20 cellular contexts compared by ENCODE assay signal in genomic region chr20:23920408-23920780, GRCh38. TPM values are rescaled to one million over a fixed set of nuclear protein-coding genes. Genes with fewer than 3 reads are reported as not detected.
A peak's percentile ranks its signal among the peaks of the same experiment; 100 is the strongest.
DNase-seq lines count a peak whose midpoint lies in the region; ATAC-seq and TF ChIP-seq lines count a peak whose summit lies in the region.
"Had no signal": no experiment of that assay in that cellular context is flagged by ENCODE, and none has a peak within 500 bp of the region (broad histone marks: within the 10 kb centered on the region; RNA-seq: fewer than 3 reads in every experiment).

No MANE protein-coding gene starts in this region.

- no peaks in the 10 kb centered on the region for H3K36me3 Mint-ChIP-seq in CD8-positive, alpha-beta T cell
- H3K36me3 Mint-ChIP-seq: naive B cell had no signal

- peak overlapping the region; percentile 39 for H3K27ac ChIP-seq in CD8-positive, alpha-beta T cell (ENCODE audit: low read depth, low read length)
- H3K27ac ChIP-seq in WERI-Rb-1 (peak overlapping the region; percentile 55), left lung (peak overlapping the region in 1 of 2 donors; percentile 33)
- H3K27ac ChIP-seq: suprapubic skin had no signal

- intact Hi-C loops in CD8-positive, alpha-beta T cell (cut with DNase I, micrococcal nuclease), result no loop called here
- intact Hi-C loops in left lung (cut with DNase I), result no loop called here

- POLR2A ChIA-PET in CD8-positive, alpha-beta T cell (lab: Charles Lee), result interaction anchor here (1.0 kb wide), 1 partner anchor 13 kb away, joined by 3 read pairs; no protein-coding TSS in a partner anchor

- peak overlapping the region; percentile 4 for H3K4me3 Mint-ChIP-seq in CD8-positive, alpha-beta T cell
- H3K4me3 Mint-ChIP-seq: activated T-helper 17 cell treated with anti-CD3 and anti-CD28 coated beads, Interleukin-2, amount 50 U/mL, for 72 hours; naive B cell; T-helper 1 cell treated with Interleukin-12 subunit alpha and Interleukin-12 subunit beta and Interleukin-4 antibody, amounts not matched to agents 30 μg/mL and 1 μg/mL, for 36 hours had no signal

- H3K27ac Mint-ChIP-seq in CD8-positive, alpha-beta T cell, result peak overlapping the region; percentile 86
- H3K27ac Mint-ChIP-seq: activated T-helper 17 cell treated with anti-CD3 and anti-CD28 coated beads, Interleukin-2, amount 50 U/mL, for 72 hours; T-helper 1 cell treated with Interleukin-12 subunit alpha and Interleukin-12 subunit beta and Interleukin-4 antibody, amounts not matched to agents 30 μg/mL and 1 μg/mL, for 36 hours had no signal

- H3K36me3 ChIP-seq in CD8-positive, alpha-beta T cell (ENCODE audit: insufficient read depth, low read length), result no peaks in the 10 kb centered on the region
- H3K36me3 ChIP-seq in WERI-Rb-1 (no peaks in the 10 kb centered on the region), left lung (no peaks in the 10 kb centered on the region)
- H3K36me3 ChIP-seq: suprapubic skin had no signal

- no peak overlapping the region for H3K4me3 ChIP-seq in AG10803 (ENCODE audit: low read length)
- no peak overlapping the region for H3K4me3 ChIP-seq in CD8-positive, alpha-beta T cell (ENCODE audit: low read depth, low read length)
- H3K4me3 ChIP-seq in WERI-Rb-1 (ENCODE audit: low read depth, low read length), result no peak overlapping the region
- no peak overlapping the region for H3K4me3 ChIP-seq in left lung
- H3K4me3 ChIP-seq: suprapubic skin had no signal

- no peaks in the 10 kb centered on the region for H3K9me3 ChIP-seq in CD8-positive, alpha-beta T cell (ENCODE audit: low read length)
- H3K9me3 ChIP-seq in WERI-Rb-1 (ENCODE audit: severe bottlenecking), result no peaks in the 10 kb centered on the region
- H3K9me3 ChIP-seq in left lung, result no peaks in the 10 kb centered on the region
- H3K9me3 ChIP-seq: suprapubic skin had no signal

- peaks cover 32% of the 10 kb centered on the region for H3K4me1 Mint-ChIP-seq in CD8-positive, alpha-beta T cell (ENCODE audit: low read depth)
- H3K4me1 Mint-ChIP-seq: naive B cell had no signal

- no peaks in the 10 kb centered on the region for H3K27me3 ChIP-seq in CD8-positive, alpha-beta T cell (ENCODE audit: insufficient read depth, low read length)
- no peaks in the 10 kb centered on the region for H3K27me3 ChIP-seq in WERI-Rb-1 (ENCODE audit: insufficient read depth, low read depth, severe bottlenecking)
- H3K27me3 ChIP-seq in left lung, result no peaks in the 10 kb centered on the region
- H3K27me3 ChIP-seq: suprapubic skin had no signal

- H3K9me3 Mint-ChIP-seq in CD8-positive, alpha-beta T cell, result no peaks in the 10 kb centered on the region
- H3K9me3 Mint-ChIP-seq: activated T-helper 17 cell treated with anti-CD3 and anti-CD28 coated beads, Interleukin-2, amount 50 U/mL, for 72 hours; naive B cell; T-helper 1 cell treated with Interleukin-12 subunit alpha and Interleukin-12 subunit beta and Interleukin-4 antibody, amounts not matched to agents 30 μg/mL and 1 μg/mL, for 36 hours had no signal

- DNase-seq in AG10803 (ENCODE audit: low read depth), result peak; percentile 5
- DNase-seq in CD8-positive, alpha-beta T cell, result no peak
- peak; percentile 19 for DNase-seq in WERI-Rb-1
- no peak for DNase-seq in left lung
- no peak for DNase-seq in stimulated activated CD4-positive, alpha-beta T cell treated with anti-CD3 and anti-CD28 coated beads, Interleukin-2, amount 100 ng/mL, for 48 hours
- DNase-seq in ecto neural progenitor cell (ENCODE audit: low spot score), result no peak
- DNase-seq in NCI-H1436 (lab: John Stamatoyannopoulos, UW), result no peak
- no peak for DNase-seq in SW480 (ENCODE audit: low spot score)
- DNase-seq: AML-193, Kasumi-1, naive B cell, NCI-H1105 treated with DMSO at 0.1 percent for 48 hours, Right ventricle myocardium superior had no signal

- TF ChIP-seq CTCF in AG10803 (conservative IDR thresholded peaks at IDR 0.05; ENCODE audit: low read length) (no peak), WERI-Rb-1 (IDR thresholded peaks at IDR 0.05; ENCODE audit: low read depth, low read length) (no peak), left lung (IDR thresholded peaks at IDR 0.05) (no peak)
- TF ChIP-seq CTCF in CD8-positive, alpha-beta T cell (IDR thresholded peaks at IDR 0.05), result no peak

- H3K4me1 ChIP-seq in CD8-positive, alpha-beta T cell (ENCODE audit: insufficient read depth, low read length), result peaks cover 38% of the 10 kb centered on the region
- peaks cover 0 to 2% of the 10 kb centered on the region in 2 donors for H3K4me1 ChIP-seq in left lung

- H3K27me3 Mint-ChIP-seq in CD8-positive, alpha-beta T cell (ENCODE audit: low read depth), result no peaks in the 10 kb centered on the region
- H3K27me3 Mint-ChIP-seq: activated T-helper 17 cell treated with anti-CD3 and anti-CD28 coated beads, Interleukin-2, amount 50 U/mL, for 72 hours had no signal

- CTCF ChIA-PET in CD8-positive, alpha-beta T cell (lab: Charles Lee), result interaction anchor here (0.9 kb wide), 1 partner anchor 18 kb away, joined by 3 read pairs; no protein-coding TSS in a partner anchor

- no peak for ATAC-seq in CD8-positive, alpha-beta T cell
- ATAC-seq in left lung, result peak; percentile 71

RNA-seq across cellular contexts. Expression of gene CST5, which starts 40.8 kb away (rescaled TPM):
- total RNA-seq in CD8-positive, alpha-beta T cell, result not detected
- total RNA-seq in left lung, result 1 to 10 TPM in 1 of 2 donors, not detected in 1; 3.3 TPM
- total RNA-seq: activated T-helper 17 cell treated with anti-CD3 and anti-CD28 coated beads, Interleukin-2, amount 50 U/mL, for 72 hours; cerebellum; HT1080; kidney; posterior vena cava; Right ventricle myocardium superior; suprapubic skin had no signal

Comparison
In these comparisons a context has a peak if more than half of its experiments do, and no peak if none do; other contexts are left out.
1. DNase-seq: peak in AG10803 (single experiment) and WERI-Rb-1 (single experiment); none in CD8-positive, alpha-beta T cell (0 of 7), left lung (0 of 2), stimulated activated CD4-positive, alpha-beta T cell treated with anti-CD3 and anti-CD28 coated beads, Interleukin-2, amount 100 ng/mL, for 48 hours (0 of 2), ecto neural progenitor cell (single experiment), NCI-H1436 (single experiment) and SW480 (single experiment).